In the genomic region with DNA sequence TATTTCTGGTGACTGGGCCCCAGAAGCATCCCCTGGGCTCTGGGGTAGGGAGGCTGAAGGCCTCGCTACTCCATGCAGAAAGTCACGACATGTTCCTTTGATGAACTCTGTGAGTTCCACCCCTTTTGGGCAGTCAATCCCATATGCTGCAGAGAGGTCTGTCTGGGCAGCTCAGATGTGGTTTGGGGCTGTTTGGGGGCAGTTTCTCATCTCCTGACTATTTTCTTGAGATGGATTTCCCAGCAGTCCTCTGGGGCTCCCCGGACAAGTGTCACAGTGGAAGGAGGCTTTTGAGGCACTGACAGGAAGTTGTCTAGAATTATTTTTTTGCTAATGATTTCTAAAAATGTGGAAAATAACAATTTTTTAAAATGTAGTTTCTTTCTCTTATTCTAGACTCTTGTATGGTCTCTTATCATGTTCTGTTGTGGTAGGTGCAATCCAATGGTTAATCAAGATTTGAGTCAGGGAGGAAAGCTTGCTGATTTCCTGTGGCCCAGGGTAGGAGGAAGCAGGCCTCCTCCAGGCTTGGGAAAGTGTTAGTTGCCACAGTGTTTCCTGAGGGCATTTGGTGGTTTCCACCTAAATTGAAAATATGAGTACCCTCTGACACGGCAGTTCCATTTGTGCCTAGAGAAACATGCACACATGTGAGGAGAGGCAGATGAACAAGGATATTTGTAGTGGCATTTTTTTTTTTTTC, we compare ENCODE assay signal across 10 cellular contexts. TPM values are rescaled to one million over a fixed set of nuclear protein-coding genes. Genes with fewer than 3 reads are reported as not detected.
DNase-seq lines count a peak whose midpoint lies in the region; ATAC-seq and TF ChIP-seq lines count a peak whose summit lies in the region.
"Had no signal": no experiment of that assay in that cellular context is flagged by ENCODE, and none has a peak within 500 bp of the region (broad histone marks: within the 10 kb centered on the region; RNA-seq: fewer than 3 reads in every experiment).

No MANE protein-coding gene starts in this region.

- POLR2A ChIA-PET in activated CD8-positive, alpha-beta T cell treated with anti-CD3 and anti-CD28 coated beads for 36 hours (lab: Charles Lee): interaction anchor here (0.7 to 2.1 kb wide), 5 partner anchors 14 to 77 kb away, joined by 3 to 7 read pairs (median 4); a partner anchor contains a TSS

- peak overlapping the region; percentile 71 to 89 (median 81) for H3K4me2 ChIP-seq in BLaER1 treated with 17β-estradiol and CSF1 and Interleukin-3, amounts not matched to agents 10 nM and 100 nM

- H4K20me1 ChIP-seq in BLaER1 treated with 17β-estradiol and CSF1 and Interleukin-3, amounts not matched to agents 10 nM and 100 nM: no peaks in the 10 kb centered on the region

- TF ChIP-seq CTCF in HL-60 (IDR thresholded peaks at IDR 0.05; ENCODE audit: insufficient read depth, low read length) (no peak), left lung (IDR thresholded peaks at IDR 0.05) (no peak), Peyer's patch (IDR thresholded peaks at IDR 0.05) (no peak)
- TF ChIP-seq CTCF in activated CD8-positive, alpha-beta T cell treated with anti-CD3 and anti-CD28 coated beads for 36 hours (IDR thresholded peaks at IDR 0.05): no peak

- H3K36me3 Mint-ChIP-seq in activated CD8-positive, alpha-beta T cell treated with anti-CD3 and anti-CD28 coated beads for 36 hours (ENCODE audit: low read depth): peaks cover 3% of the 10 kb centered on the region

- peak overlapping the region; percentile 69 to 77 (median 74); a peak in 21 of 22 replicates for H3K9ac ChIP-seq in BLaER1 treated with 17β-estradiol and CSF1 and Interleukin-3, amounts not matched to agents 10 nM and 100 nM

- intact Hi-C loops in activated CD8-positive, alpha-beta T cell treated with anti-CD3 and anti-CD28 coated beads for 36 hours (cut with micrococcal nuclease): loop anchor here (5.0 to 10.0 kb wide), 3 partner anchors 36 to 86 kb away; a partner anchor contains a TSS
- intact Hi-C loops in left lung (cut with DNase I): loop anchor here in 1 of 2 donors (10.0 kb wide), 1 partner anchor 64 kb away; a partner anchor contains a TSS

- peaks cover 0 to 73% (median 42%) of the 10 kb centered on the region in 11 experiments; a peak in 15 of 22 replicates for H3K36me3 ChIP-seq in BLaER1 treated with 17β-estradiol and CSF1 and Interleukin-3, amounts not matched to agents 10 nM and 100 nM
- H3K36me3 ChIP-seq in left lung: peaks cover 0 to 63% of the 10 kb centered on the region in 2 donors
- H3K36me3 ChIP-seq in Peyer's patch: peaks cover 0 to 12% (median 0%) of the 10 kb centered on the region in 3 donors
- H3K36me3 ChIP-seq: pancreas had no signal

- no peaks in the 10 kb centered on the region for H3K27me3 ChIP-seq in BLaER1 treated with 17β-estradiol and CSF1 and Interleukin-3, amounts not matched to agents 10 nM and 100 nM
- no peaks in the 10 kb centered on the region for H3K27me3 ChIP-seq in HL-60 (ENCODE audit: insufficient read depth, poor library complexity, severe bottlenecking)
- no peaks in the 10 kb centered on the region for H3K27me3 ChIP-seq in left lung
- no peaks in the 10 kb centered on the region for H3K27me3 ChIP-seq in Peyer's patch
- H3K27me3 ChIP-seq: pancreas had no signal

- peak; percentile 50 for ATAC-seq in activated CD8-positive, alpha-beta T cell treated with anti-CD3 and anti-CD28 coated beads for 36 hours
- ATAC-seq in left lung (peak; percentile 30), GM19395 (IDR thresholded peaks at IDR 0.05; ENCODE audit: unreplicated experiment) (no peak), HG03280 (IDR thresholded peaks at IDR 0.05; ENCODE audit: unreplicated experiment) (no peak)

- no peak for TF ChIP-seq POLR2A in Peyer's patch (IDR thresholded peaks at IDR 0.05)
- no peak for TF ChIP-seq POLR2A in erythroblast (IDR thresholded peaks at IDR 0.05; ENCODE audit: low read length)

- no peaks in the 10 kb centered on the region for H3K27me3 Mint-ChIP-seq in activated CD8-positive, alpha-beta T cell treated with anti-CD3 and anti-CD28 coated beads for 36 hours

- peaks cover 61 to 97% (median 94%) of the 10 kb centered on the region in 10 experiments for H3K4me1 ChIP-seq in BLaER1 treated with 17β-estradiol and CSF1 and Interleukin-3, amounts not matched to agents 10 nM and 100 nM
- H3K4me1 ChIP-seq in left lung (peaks cover 0 to 68% of the 10 kb centered on the region in 2 donors), Peyer's patch (peaks cover 2 to 24% (median 11%) of the 10 kb centered on the region in 4 donors)
- H3K4me1 ChIP-seq: pancreas had no signal

- CTCF ChIA-PET in activated CD8-positive, alpha-beta T cell treated with anti-CD3 and anti-CD28 coated beads for 36 hours (lab: Charles Lee): interaction anchor here (0.7 to 2.4 kb wide), 3 partner anchors 14 to 37 kb away, joined by 3 to 8 read pairs (median 7); no protein-coding TSS in a partner anchor

- no peaks in the 10 kb centered on the region for H3K9me3 Mint-ChIP-seq in activated CD8-positive, alpha-beta T cell treated with anti-CD3 and anti-CD28 coated beads for 36 hours

- H3K4me1 Mint-ChIP-seq in activated CD8-positive, alpha-beta T cell treated with anti-CD3 and anti-CD28 coated beads for 36 hours (ENCODE audit: low read depth): peaks cover 43% of the 10 kb centered on the region

- H3K27ac ChIP-seq in BLaER1 treated with 17β-estradiol and CSF1 and Interleukin-3, amounts not matched to agents 10 nM and 100 nM: peak overlapping the region; percentile 83 to 91 (median 86)
- H3K27ac ChIP-seq in HL-60 (replicated peaks) (peak overlapping the region; percentile 56), left lung (peak overlapping the region in 1 of 2 donors; percentile 59), Peyer's patch (no peak overlapping the region)
- H3K27ac ChIP-seq: pancreas had no signal

- H3K27ac Mint-ChIP-seq in activated CD8-positive, alpha-beta T cell treated with anti-CD3 and anti-CD28 coated beads for 36 hours: peak overlapping the region; percentile 83

- DNase-seq in HL-60 (ENCODE audit: low read depth in 1 of 2, low spot score in 1 of 2): peak in 1 of 2 experiments; percentile 86
- DNase-seq in activated CD8-positive, alpha-beta T cell treated with anti-CD3 and anti-CD28 coated beads for 36 hours: peak; percentile 60
- no peak for DNase-seq in left lung
- DNase-seq in Peyer's patch: no peak
- no peak for DNase-seq in erythroblast (lab: John Stamatoyannopoulos, UW)
- DNase-seq: NCI-H2029 treated with DMSO at 0.1 percent for 48 hours, pancreas had no signal

- no peaks in the 10 kb centered on the region for H3K9me3 ChIP-seq in BLaER1 treated with 17β-estradiol and CSF1 and Interleukin-3, amounts not matched to agents 10 nM and 100 nM (replicated peaks in 1 of 11)
- no peaks in the 10 kb centered on the region for H3K9me3 ChIP-seq in left lung
- H3K9me3 ChIP-seq in Peyer's patch: no peaks in the 10 kb centered on the region
- H3K9me3 ChIP-seq: pancreas had no signal

- no peak overlapping the region for H3K4me3 Mint-ChIP-seq in activated CD8-positive, alpha-beta T cell treated with anti-CD3 and anti-CD28 coated beads for 36 hours

- H3K4me3 ChIP-seq in BLaER1 treated with 17β-estradiol and CSF1 and Interleukin-3, amounts not matched to agents 10 nM and 100 nM: peak overlapping the region in 5 of 10 experiments; percentile 7 to 41 (median 18); a peak in 5 of 20 replicates
- H3K4me3 ChIP-seq in HL-60 (replicated peaks; ENCODE audit: insufficient read depth, low read length): no peak overlapping the region
- H3K4me3 ChIP-seq in left lung: no peak overlapping the region
- H3K4me3 ChIP-seq in Peyer's patch: no peak overlapping the region
- H3K4me3 ChIP-seq: pancreas had no signal

RNA-seq across cellular contexts. Expression of a gene that starts 19.9 kb away (rescaled TPM):
- total RNA-seq in activated CD8-positive, alpha-beta T cell treated with anti-CD3 and anti-CD28 coated beads for 36 hours: 10 to 100 TPM; 37.1 to 38.5 TPM
- total RNA-seq in left lung (10 to 100 TPM; 29.1 to 35.2 TPM), Peyer's patch (10 to 100 TPM; 30.3 to 52.8 (median 36.9) TPM)

Comparison
In these comparisons a context has a peak if more than half of its experiments do, and no peak if none do; other contexts are left out.
1. H3K27ac ChIP-seq: peak in BLaER1 treated with 17β-estradiol and CSF1 and Interleukin-3, amounts not matched to agents 10 nM and 100 nM (11 of 11) and HL-60 (single experiment); none in Peyer's patch (0 of 4).
2. ATAC-seq: peak in activated CD8-positive, alpha-beta T cell treated with anti-CD3 and anti-CD28 coated beads for 36 hours (single experiment) and left lung (single experiment); none in GM19395 (single experiment) and HG03280 (single experiment).